24 cellular contexts compared by ENCODE assay signal in the genomic region with DNA sequence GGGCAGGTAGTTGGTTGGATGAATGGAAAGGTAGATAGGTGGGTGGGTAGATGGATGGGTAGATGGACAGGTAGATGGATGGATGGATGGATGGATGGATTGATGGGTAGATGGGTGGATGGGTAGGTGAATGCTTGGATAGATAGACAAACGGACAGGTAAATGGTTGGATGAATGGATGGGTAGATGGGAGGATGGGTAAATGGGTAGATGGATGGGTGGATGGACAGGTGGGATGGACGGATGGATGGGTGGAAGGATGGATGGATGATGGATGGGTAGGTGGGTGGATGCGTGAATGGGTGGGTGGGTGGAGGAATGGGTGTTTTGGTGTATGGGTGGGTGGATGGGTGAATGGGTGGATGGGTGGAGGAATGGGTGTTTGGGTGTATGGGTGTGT. TPM values are rescaled to one million over a fixed set of nuclear protein-coding genes. Genes with fewer than 3 reads are reported as not detected.
"Had no signal": no experiment of that assay in that cellular context is flagged by ENCODE, and none has a peak within 500 bp of the region (broad histone marks: within the 10 kb centered on the region; RNA-seq: fewer than 3 reads in every experiment).

No MANE protein-coding gene starts in this region.

- H3K4me2 ChIP-seq: neural progenitor cell had no signal

- H2AFZ ChIP-seq: neural progenitor cell, parathyroid adenoma had no signal

- H3K27ac ChIP-seq: gastrocnemius medialis, neural progenitor cell, parathyroid adenoma, prostate gland, right atrium auricular region, sigmoid colon, thoracic aorta, transverse colon, upper lobe of right lung, vagina had no signal

- H3K36me3 Mint-ChIP-seq: naive thymus-derived CD4-positive, alpha-beta T cell; neural progenitor cell; stimulated activated naive B cell treated with anti-CD40 and anti-IgM and Interleukin-4, amounts not matched to agents 10 μg/mL and 1 μg/mL and 100 μg/mL, for 72 hours had no signal

- H3K9me3 ChIP-seq: gastrocnemius medialis, prostate gland, right atrium auricular region, sigmoid colon, thoracic aorta, transverse colon, upper lobe of right lung, vagina had no signal

- DNase-seq: cortex of kidney; effector memory CD8-positive, alpha-beta T cell; gastrocnemius medialis; head of caudate nucleus; kidney; mesendoderm; midbrain; naive thymus-derived CD4-positive, alpha-beta T cell; sigmoid colon; stimulated activated CD4-positive, alpha-beta T cell treated with anti-CD3 and anti-CD28 coated beads, Interleukin-4, amount 100 ng/mL, for 4 hours; stimulated activated naive B cell treated with anti-CD40 and anti-IgM and Interleukin-4, amounts not matched to agents 10 μg/mL and 1 μg/mL and 100 μg/mL, for 72 hours; transverse colon; upper lobe of right lung had no signal

- H3K4me1 Mint-ChIP-seq: stimulated activated naive B cell treated with anti-CD40 and anti-IgM and Interleukin-4, amounts not matched to agents 10 μg/mL and 1 μg/mL and 100 μg/mL, for 72 hours had no signal

- H3K27me3 ChIP-seq: gastrocnemius medialis, neural progenitor cell, right atrium auricular region, sigmoid colon, transverse colon, upper lobe of right lung, vagina had no signal

- H3K9ac ChIP-seq: neural progenitor cell, parathyroid adenoma had no signal

- H3K27ac Mint-ChIP-seq: effector memory CD8-positive, alpha-beta T cell; naive thymus-derived CD4-positive, alpha-beta T cell; nephron; neural progenitor cell; stimulated activated naive B cell treated with anti-CD40 and anti-IgM and Interleukin-4, amounts not matched to agents 10 μg/mL and 1 μg/mL and 100 μg/mL, for 72 hours; stimulated activated naive CD8-positive, alpha-beta T cell treated with anti-CD3 and anti-CD28 coated beads, Interleukin-15, Interleukin-2, amounts not matched to agents 100 ng/mL and 50 ng/mL, for 24 hours had no signal

- H3K79me2 ChIP-seq: parathyroid adenoma had no signal

- ATAC-seq: effector memory CD8-positive, alpha-beta T cell; gastrocnemius medialis; left lobe of liver; naive thymus-derived CD4-positive, alpha-beta T cell; stimulated activated naive B cell treated with anti-CD40 and anti-IgM and Interleukin-4, amounts not matched to agents 10 μg/mL and 1 μg/mL and 100 μg/mL, for 72 hours; upper lobe of right lung had no signal

- H3K4me3 Mint-ChIP-seq: effector memory CD8-positive, alpha-beta T cell; naive thymus-derived CD4-positive, alpha-beta T cell; nephron; neural progenitor cell; stimulated activated naive B cell treated with anti-CD40 and anti-IgM and Interleukin-4, amounts not matched to agents 10 μg/mL and 1 μg/mL and 100 μg/mL, for 72 hours; stimulated activated naive CD8-positive, alpha-beta T cell treated with anti-CD3 and anti-CD28 coated beads, Interleukin-15, Interleukin-2, amounts not matched to agents 100 ng/mL and 50 ng/mL, for 24 hours had no signal

- H3K9me3 Mint-ChIP-seq: effector memory CD8-positive, alpha-beta T cell; stimulated activated naive CD8-positive, alpha-beta T cell treated with anti-CD3 and anti-CD28 coated beads, Interleukin-15, Interleukin-2, amounts not matched to agents 100 ng/mL and 50 ng/mL, for 24 hours had no signal

- H3K4me1 ChIP-seq: parathyroid adenoma, prostate gland, sigmoid colon, transverse colon had no signal

- H3K4me3 ChIP-seq: gastrocnemius medialis, lung, neural progenitor cell, prostate gland, right atrium auricular region, sigmoid colon, thoracic aorta, transverse colon, upper lobe of right lung, vagina had no signal

- H3K36me3 ChIP-seq: gastrocnemius medialis, neural progenitor cell, prostate gland, right atrium auricular region, sigmoid colon, thoracic aorta, transverse colon, upper lobe of right lung, vagina had no signal

- FAIRE-seq: endometrium, kidney had no signal

RNA-seq across cellular contexts. Expression of a gene that starts 50.1 kb away (rescaled TPM):
- polyA plus RNA-seq: naive thymus-derived CD4-positive, alpha-beta T cell had no signal
